Comparison of ENCODE assay signal across 2 cellular contexts in the genomic region with DNA sequence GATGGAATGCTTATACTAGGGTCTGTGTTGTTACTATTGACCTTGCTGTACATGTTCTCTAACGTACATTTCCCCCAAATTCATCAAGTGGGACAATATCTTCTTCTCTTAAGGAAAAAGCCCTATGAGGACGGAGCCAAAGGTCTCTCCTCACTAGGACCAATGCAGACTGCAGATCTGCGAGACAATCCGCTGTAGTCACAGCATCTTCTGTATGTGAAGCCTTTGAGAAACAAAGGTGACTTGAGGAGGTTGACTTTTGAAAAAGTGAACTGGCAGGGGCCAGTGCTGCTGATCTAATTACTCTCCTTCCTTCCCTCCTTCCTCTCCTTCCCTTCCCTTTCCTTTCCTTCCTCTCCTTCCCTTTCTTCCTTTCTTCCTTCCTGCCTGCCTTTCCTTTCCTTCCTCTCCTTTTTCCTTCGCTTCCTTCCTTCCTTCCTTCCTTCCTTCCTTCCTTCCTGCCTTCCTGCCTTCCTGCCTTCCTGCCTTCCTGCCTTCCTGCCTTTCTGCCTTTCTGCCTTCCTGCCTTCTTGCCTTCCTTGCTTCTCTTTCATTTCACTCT.
A peak's percentile ranks its signal among the peaks of the same experiment; 100 is the strongest.
TF ChIP-seq lines count a peak whose summit lies in the region.

No MANE protein-coding gene starts in this region.

TF ChIP-seq in GM23338, 12 proteins besides CTCF, POLR2A, EP300 and RAD21:
- TF ChIP-seq, protein P1, sequence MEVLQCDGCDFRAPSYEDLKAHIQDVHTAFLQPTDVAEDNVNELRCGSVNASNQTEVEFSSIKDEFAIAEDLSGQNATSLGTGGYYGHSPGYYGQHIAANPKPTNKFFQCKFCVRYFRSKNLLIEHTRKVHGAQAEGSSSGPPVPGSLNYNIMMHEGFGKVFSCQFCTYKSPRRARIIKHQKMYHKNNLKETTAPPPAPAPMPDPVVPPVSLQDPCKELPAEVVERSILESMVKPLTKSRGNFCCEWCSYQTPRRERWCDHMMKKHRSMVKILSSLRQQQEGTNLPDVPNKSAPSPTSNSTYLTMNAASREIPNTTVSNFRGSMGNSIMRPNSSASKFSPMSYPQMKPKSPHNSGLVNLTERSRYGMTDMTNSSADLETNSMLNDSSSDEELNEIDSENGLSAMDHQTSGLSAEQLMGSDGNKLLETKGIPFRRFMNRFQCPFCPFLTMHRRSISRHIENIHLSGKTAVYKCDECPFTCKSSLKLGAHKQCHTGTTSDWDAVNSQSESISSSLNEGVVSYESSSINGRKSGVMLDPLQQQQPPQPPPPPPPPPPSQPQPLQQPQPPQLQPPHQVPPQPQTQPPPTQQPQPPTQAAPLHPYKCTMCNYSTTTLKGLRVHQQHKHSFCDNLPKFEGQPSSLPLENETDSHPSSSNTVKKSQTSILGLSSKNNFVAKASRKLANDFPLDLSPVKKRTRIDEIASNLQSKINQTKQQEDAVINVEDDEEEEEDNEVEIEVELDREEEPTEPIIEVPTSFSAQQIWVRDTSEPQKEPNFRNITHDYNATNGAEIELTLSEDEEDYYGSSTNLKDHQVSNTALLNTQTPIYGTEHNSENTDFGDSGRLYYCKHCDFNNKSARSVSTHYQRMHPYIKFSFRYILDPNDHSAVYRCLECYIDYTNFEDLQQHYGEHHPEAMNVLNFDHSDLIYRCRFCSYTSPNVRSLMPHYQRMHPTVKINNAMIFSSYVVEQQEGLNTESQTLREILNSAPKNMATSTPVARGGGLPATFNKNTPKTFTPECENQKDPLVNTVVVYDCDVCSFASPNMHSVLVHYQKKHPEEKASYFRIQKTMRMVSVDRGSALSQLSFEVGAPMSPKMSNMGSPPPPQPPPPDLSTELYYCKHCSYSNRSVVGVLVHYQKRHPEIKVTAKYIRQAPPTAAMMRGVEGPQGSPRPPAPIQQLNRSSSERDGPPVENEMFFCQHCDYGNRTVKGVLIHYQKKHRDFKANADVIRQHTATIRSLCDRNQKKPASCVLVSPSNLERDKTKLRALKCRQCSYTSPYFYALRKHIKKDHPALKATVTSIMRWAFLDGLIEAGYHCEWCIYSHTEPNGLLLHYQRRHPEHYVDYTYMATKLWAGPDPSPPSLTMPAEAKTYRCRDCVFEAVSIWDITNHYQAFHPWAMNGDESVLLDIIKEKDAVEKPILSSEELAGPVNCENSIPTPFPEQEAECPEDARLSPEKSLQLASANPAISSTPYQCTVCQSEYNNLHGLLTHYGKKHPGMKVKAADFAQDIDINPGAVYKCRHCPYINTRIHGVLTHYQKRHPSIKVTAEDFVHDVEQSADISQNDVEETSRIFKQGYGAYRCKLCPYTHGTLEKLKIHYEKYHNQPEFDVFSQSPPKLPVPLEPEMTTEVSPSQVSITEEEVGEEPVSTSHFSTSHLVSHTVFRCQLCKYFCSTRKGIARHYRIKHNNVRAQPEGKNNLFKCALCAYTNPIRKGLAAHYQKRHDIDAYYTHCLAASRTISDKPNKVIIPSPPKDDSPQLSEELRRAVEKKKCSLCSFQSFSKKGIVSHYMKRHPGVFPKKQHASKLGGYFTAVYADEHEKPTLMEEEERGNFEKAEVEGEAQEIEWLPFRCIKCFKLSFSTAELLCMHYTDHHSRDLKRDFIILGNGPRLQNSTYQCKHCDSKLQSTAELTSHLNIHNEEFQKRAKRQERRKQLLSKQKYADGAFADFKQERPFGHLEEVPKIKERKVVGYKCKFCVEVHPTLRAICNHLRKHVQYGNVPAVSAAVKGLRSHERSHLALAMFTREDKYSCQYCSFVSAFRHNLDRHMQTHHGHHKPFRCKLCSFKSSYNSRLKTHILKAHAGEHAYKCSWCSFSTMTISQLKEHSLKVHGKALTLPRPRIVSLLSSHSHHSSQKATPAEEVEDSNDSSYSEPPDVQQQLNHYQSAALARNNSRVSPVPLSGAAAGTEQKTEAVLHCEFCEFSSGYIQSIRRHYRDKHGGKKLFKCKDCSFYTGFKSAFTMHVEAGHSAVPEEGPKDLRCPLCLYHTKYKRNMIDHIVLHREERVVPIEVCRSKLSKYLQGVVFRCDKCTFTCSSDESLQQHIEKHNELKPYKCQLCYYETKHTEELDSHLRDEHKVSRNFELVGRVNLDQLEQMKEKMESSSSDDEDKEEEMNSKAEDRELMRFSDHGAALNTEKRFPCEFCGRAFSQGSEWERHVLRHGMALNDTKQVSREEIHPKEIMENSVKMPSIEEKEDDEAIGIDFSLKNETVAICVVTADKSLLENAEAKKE (CRISPR knock-in tag; IDR thresholded peaks at IDR 0.05): peak; percentile 82; the same call in 1 of the 2 replicates
- TF ChIP-seq STAT1 (IDR thresholded peaks at IDR 0.05; ENCODE audit: unreplicated experiment): no peak

TF ChIP-seq in endothelial cell of umbilical vein, 7 proteins besides CTCF, POLR2A, EP300 and RAD21 (continued from another document):
- TF ChIP-seq, protein P2, sequence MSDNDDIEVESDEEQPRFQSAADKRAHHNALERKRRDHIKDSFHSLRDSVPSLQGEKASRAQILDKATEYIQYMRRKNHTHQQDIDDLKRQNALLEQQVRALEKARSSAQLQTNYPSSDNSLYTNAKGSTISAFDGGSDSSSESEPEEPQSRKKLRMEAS (IDR thresholded peaks at IDR 0.05; ENCODE audit: insufficient read depth, insufficient read length): no peak
- TF ChIP-seq POLR2AphosphoS5 (IDR thresholded peaks at IDR 0.05; ENCODE audit: insufficient read depth, low read depth, low read length): no peak
TF ChIP-seq in endothelial cell of umbilical vein: peak in this region for 0.
